Comparison of ENCODE assay signal across 1 cellular context in genomic region chr11:36532908-36533601, GRCh38.
TF ChIP-seq lines count a peak whose summit lies in the region.

No MANE protein-coding gene starts in this region.

TF ChIP-seq in GM23338, 12 proteins besides CTCF, POLR2A, EP300 and RAD21:
- TF ChIP-seq ZNF462 (CRISPR knock-in tag; IDR thresholded peaks at IDR 0.05) (no peak), REST (IDR thresholded peaks at IDR 0.05; ENCODE audit: unreplicated experiment) (no peak)
- TF ChIP-seq, protein P1, sequence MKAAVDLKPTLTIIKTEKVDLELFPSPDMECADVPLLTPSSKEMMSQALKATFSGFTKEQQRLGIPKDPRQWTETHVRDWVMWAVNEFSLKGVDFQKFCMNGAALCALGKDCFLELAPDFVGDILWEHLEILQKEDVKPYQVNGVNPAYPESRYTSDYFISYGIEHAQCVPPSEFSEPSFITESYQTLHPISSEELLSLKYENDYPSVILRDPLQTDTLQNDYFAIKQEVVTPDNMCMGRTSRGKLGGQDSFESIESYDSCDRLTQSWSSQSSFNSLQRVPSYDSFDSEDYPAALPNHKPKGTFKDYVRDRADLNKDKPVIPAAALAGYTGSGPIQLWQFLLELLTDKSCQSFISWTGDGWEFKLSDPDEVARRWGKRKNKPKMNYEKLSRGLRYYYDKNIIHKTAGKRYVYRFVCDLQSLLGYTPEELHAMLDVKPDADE (IDR thresholded peaks at IDR 0.05): no peak
